Comparison of ENCODE assay signal across 22 cellular contexts in genomic region chr4:185529413-185529812, GRCh38. TPM values are rescaled to one million over a fixed set of nuclear protein-coding genes. Genes with fewer than 3 reads are reported as not detected.
DNase-seq lines count a peak whose midpoint lies in the region; ATAC-seq and TF ChIP-seq lines count a peak whose summit lies in the region.
"Had no signal": no experiment of that assay in that cellular context is flagged by ENCODE, and none has a peak within 500 bp of the region (broad histone marks: within the 10 kb centered on the region; RNA-seq: fewer than 3 reads in every experiment).

No MANE protein-coding gene starts in this region.

- DNase-seq in NCI-H2107 treated with DMSO at 0.1 percent for 48 hours (lab: John Stamatoyannopoulos, UW; ENCODE audit: unreplicated experiment) (peak; percentile 32), NCI-H2107 (lab: John Stamatoyannopoulos, UW) (no peak), esophagus squamous epithelium (lab: John Stamatoyannopoulos, UW) (no peak), psoas muscle (no peak), transverse colon (no peak), DMS79 (lab: John Stamatoyannopoulos, UW) (no peak)
- DNase-seq: AML-193, DND-41, H7, HFFc6, Kasumi-1, MM.1S, NCI-H1092, NCI-H1436 treated with DMSO at 0.1 percent for 48 hours, NCI-H2029, NCI-H510A treated with DMSO at 0.1 percent for 48 hours had no signal

- H3K4me3 ChIP-seq in esophagus squamous epithelium (no peak overlapping the region), psoas muscle (peak overlapping the region; percentile 90), transverse colon (no peak overlapping the region)

- WGBS in esophagus squamous epithelium, 2 donors = 39 to 47% methylated on average over 8 of the region's 8 CpGs
- 30 to 53% (median 36%) methylated on average over 8 of the region's 8 CpGs for WGBS in psoas muscle, 3 donors
- WGBS in transverse colon (ENCODE audit: low coverage in 1 of 2), 2 donors = 36 to 41% methylated on average over 3 to 8 of the region's 8 CpGs

- H3K9me3 ChIP-seq in esophagus squamous epithelium = no peaks in the 10 kb centered on the region
- no peaks in the 10 kb centered on the region for H3K9me3 ChIP-seq in psoas muscle
- H3K9me3 ChIP-seq in transverse colon = no peaks in the 10 kb centered on the region

- H3K27ac ChIP-seq in esophagus squamous epithelium (peak overlapping the region in 3 of 4 donors; percentile 9 to 31 (median 23)), psoas muscle (peak overlapping the region; percentile 99), transverse colon (peak overlapping the region in 3 of 4 donors; percentile 11 to 95 (median 20))
- H3K27ac ChIP-seq: 22Rv1 had no signal

- H3K27me3 ChIP-seq in esophagus squamous epithelium (no peaks in the 10 kb centered on the region), psoas muscle (ENCODE audit: insufficient read depth in 3 of 3, low read length in 2 of 3) (no peaks in the 10 kb centered on the region), transverse colon (peaks cover 49% of the 10 kb centered on the region)

- H3K36me3 ChIP-seq in esophagus squamous epithelium (no peaks in the 10 kb centered on the region), psoas muscle (ENCODE audit: insufficient read depth in 1 of 2, low read depth in 1 of 2) (peaks cover 0 to 79% of the 10 kb centered on the region in 2 donors), transverse colon (no peaks in the 10 kb centered on the region)

- TF ChIP-seq CTCF in esophagus squamous epithelium (IDR thresholded peaks at IDR 0.05) (no peak), psoas muscle (IDR thresholded peaks at IDR 0.05) (no peak), transverse colon (IDR thresholded peaks at IDR 0.05) (no peak)

- in situ Hi-C loops in transverse colon (cut with MboI; ENCODE audit: low pct_ligation_motif_present in 1 of 4, low pct_unique_long_range_greater_than_20kb in 1 of 4, low sequenced_read_pairs in 3 of 4) = no loop called here

- TF ChIP-seq EP300 in transverse colon (IDR thresholded peaks at IDR 0.05; ENCODE audit: low read depth) = no peak

- ATAC-seq in psoas muscle (peak in 1 of 4 donors; percentile 1), GM21381 (IDR thresholded peaks at IDR 0.05; ENCODE audit: unreplicated experiment) (no peak), HG03521 (IDR thresholded peaks at IDR 0.05; ENCODE audit: unreplicated experiment) (no peak)
- ATAC-seq: Panc1 had no signal

- TF ChIP-seq POLR2A in esophagus squamous epithelium (IDR thresholded peaks at IDR 0.05) (no peak), transverse colon (IDR thresholded peaks at IDR 0.05) (no peak)

- H3K4me1 ChIP-seq in esophagus squamous epithelium (peaks cover 0 to 8% (median 0%) of the 10 kb centered on the region in 3 donors), psoas muscle (peaks cover 25% of the 10 kb centered on the region), transverse colon (no peaks in the 10 kb centered on the region)

- intact Hi-C loops in esophagus squamous epithelium (cut with DNase I) = no loop called here
- intact Hi-C loops in psoas muscle (cut with DNase I) = no loop called here
- intact Hi-C loops in transverse colon (cut with DNase I; ENCODE audit: low total_unique reads) = no loop called here

RNA-seq across cellular contexts. Expression of gene PDLIM3, which starts 5.9 kb away (rescaled TPM):
- 100 to 1,000 TPM in 1 of 4 donors, 10 to 100 TPM in 3; 13.9 to 322 (median 44.6) TPM for total RNA-seq in esophagus squamous epithelium
- total RNA-seq in psoas muscle = 1,000 to 10,000 TPM; 2,718 to 5,341 (median 3,828) TPM
- 1,000 to 10,000 TPM in 2 of 3 donors, 100 to 1,000 TPM in 1; 703 to 2,553 (median 1,460) TPM for polyA plus RNA-seq in psoas muscle
- total RNA-seq in transverse colon = 100 to 1,000 TPM in 2 of 4 donors, 10 to 100 TPM in 2; 81.9 to 209 (median 115) TPM
- total RNA-seq: HFFc6 had no signal
- polyA plus RNA-seq: CD14-positive monocyte had no signal

RNA-seq across cellular contexts. Expression of gene CCDC110, which starts 57.9 kb away (rescaled TPM):
- total RNA-seq in esophagus squamous epithelium (1 to 10 TPM in 3 of 4 donors, under 1 TPM in 1; 0.18 to 2.3 (median 1.3) TPM), psoas muscle (1 to 10 TPM in 2 of 4 donors, under 1 TPM in 2; 0.54 to 7.0 (median 3.2) TPM), transverse colon (1 to 10 TPM in 2 of 4 donors, not detected in 2; 2.5 to 3.0 TPM)
- 1 to 10 TPM in 1 of 3 donors, under 1 TPM in 2; 0.07 to 5.9 (median 0.65) TPM for polyA plus RNA-seq in psoas muscle
- total RNA-seq: HFFc6 had no signal
- polyA plus RNA-seq: CD14-positive monocyte, IgD-negative memory B cell had no signal

Comparison
In these comparisons a context has a peak if more than half of its experiments do, and no peak if none do; other contexts are left out.
1. H3K27ac ChIP-seq: peak in every context shown above with its lines; median percentile 99 in psoas muscle; 23 in esophagus squamous epithelium; 20 in transverse colon.
2. RNA of gene PDLIM3, which starts 5.9 kb away (total RNA-seq): 2,718 to 5,341 TPM in psoas muscle; 81.9 to 209 TPM in transverse colon and 13.9 to 322 TPM in esophagus squamous epithelium; every median in the first group is over 4 times any median in the second.